In the genomic region with DNA sequence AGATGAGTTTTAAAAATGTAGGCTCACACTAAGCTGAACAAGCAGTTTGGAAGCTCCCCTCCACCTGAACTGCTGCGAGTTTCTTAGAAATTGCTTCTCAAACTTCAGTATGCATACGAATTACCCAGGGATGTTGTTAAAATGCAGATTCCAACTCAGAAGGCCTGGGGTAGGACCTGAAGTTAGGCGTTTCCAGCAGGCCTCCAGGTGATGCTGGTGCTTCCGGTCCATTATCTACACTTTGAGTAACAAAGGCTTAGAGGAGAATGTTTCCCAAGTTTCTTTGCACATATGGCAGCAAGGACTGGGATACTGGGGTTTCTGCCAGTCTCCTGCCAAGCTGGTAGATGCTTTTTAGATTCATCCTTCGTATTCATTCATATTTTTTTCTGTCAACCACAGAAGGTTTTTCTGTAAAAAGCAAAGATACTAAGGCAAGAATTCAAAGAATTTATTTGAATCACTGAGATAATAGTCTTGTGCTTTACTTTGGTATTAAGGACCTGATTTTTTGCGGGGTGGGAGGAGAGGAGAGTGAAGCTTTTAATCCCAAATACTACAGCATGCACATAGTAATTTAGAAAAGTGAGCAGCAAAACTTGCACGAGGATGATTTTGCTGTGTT, we compare ENCODE assay signal across 13 cellular contexts.
"Had no signal": no experiment of that assay in that cellular context is flagged by ENCODE, and none has a peak within 500 bp of the region (broad histone marks: within the 10 kb centered on the region; RNA-seq: fewer than 3 reads in every experiment).

No MANE protein-coding gene starts in this region.

- FAIRE-seq: frontal cortex, pancreas had no signal

- H3K27me3 ChIP-seq: cardiac muscle cell, heart left ventricle, pancreas had no signal

- H3K36me3 ChIP-seq: cardiac muscle cell, heart left ventricle, pancreas had no signal

- DNase-seq: activated CD8-positive, alpha-beta memory T cell treated with anti-CD3 and anti-CD28 coated beads, Interleukin-2, amount 50 U/mL, for 4 hours; activated CD8-positive, alpha-beta T cell treated with anti-CD3 and anti-CD28 coated beads for 36 hours; activated naive CD8-positive, alpha-beta T cell treated with anti-CD3 and anti-CD28 coated beads, Interleukin-2, amount 10 ng/mL, durations not matched to agents 7 days and 5 days; activated T-cell treated with anti-CD3 and anti-CD28 coated beads, Interleukin-2, amount 50 U/mL, for 72 hours; effector CD8-positive, alpha-beta T cell; heart left ventricle; pancreas; stimulated activated CD4-positive, alpha-beta T cell treated with anti-CD3 and anti-CD28 coated beads, Interleukin-4, amount 100 ng/mL, for 1 hour; stimulated activated CD8-positive, alpha-beta memory T cell treated with anti-CD3 and anti-CD28 coated beads, Interleukin-4, amount 100 ng/mL, for 48 hours; stimulated activated naive CD8-positive, alpha-beta T cell treated with anti-CD3 and anti-CD28 coated beads, Interleukin-15, Interleukin-2, amounts not matched to agents 100 U/mL and 50 U/mL, for 24 hours had no signal

- H3K4me3 ChIP-seq: cardiac muscle cell, coronary artery, heart left ventricle, pancreas had no signal

- H3K4me1 ChIP-seq: heart left ventricle, pancreas had no signal

- H3K9me3 ChIP-seq: pancreas had no signal

- H3K27ac ChIP-seq: cardiac muscle cell, coronary artery, heart left ventricle, pancreas had no signal
